29 cellular contexts compared by ENCODE assay signal in the genomic region with DNA sequence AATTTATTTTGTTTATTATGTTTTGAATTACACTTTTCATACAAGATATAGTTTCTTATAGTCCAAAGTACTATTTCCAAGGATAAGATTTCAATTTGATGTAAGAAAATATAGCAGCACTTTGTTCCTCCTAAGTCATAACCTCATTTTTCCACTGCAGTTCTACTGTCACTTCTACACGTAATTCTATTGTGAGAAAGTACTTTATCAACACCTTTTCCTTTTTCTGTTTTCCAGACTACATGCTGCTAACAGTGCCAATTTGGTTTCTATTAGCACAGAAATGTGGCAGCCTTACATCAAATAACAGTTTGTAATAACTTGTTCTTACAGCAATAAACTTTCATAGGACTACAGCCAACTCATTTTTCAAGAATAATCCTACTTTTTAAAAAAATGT.
"Had no signal": no experiment of that assay in that cellular context is flagged by ENCODE, and none has a peak within 500 bp of the region (broad histone marks: within the 10 kb centered on the region; RNA-seq: fewer than 3 reads in every experiment).

No MANE protein-coding gene starts in this region.

- H3K4me3 ChIP-seq: heart right ventricle, left lung, lower lobe of right lung, mucosa of descending colon, right lobe of liver, SK-N-MC, skin epidermis, tibial nerve had no signal

- H3K4me3 Mint-ChIP-seq: activated CD4-positive, alpha-beta memory T cell treated with anti-CD3 and anti-CD28 coated beads, Interleukin-2, amount 10 ng/mL, durations not matched to agents 7 days and 5 days; activated CD4-positive, alpha-beta T cell treated with anti-CD3 and anti-CD28 coated beads, Interleukin-2, amount 10 ng/mL, durations not matched to agents 7 days and 5 days; activated CD8-positive, alpha-beta memory T cell treated with anti-CD3 and anti-CD28 coated beads, Interleukin-2, amount 10 ng/mL, durations not matched to agents 7 days and 5 days; nephron progenitor cell; WTC11 had no signal

- H3K4me1 Mint-ChIP-seq: nephron progenitor cell, WTC11 had no signal

- H3K36me3 Mint-ChIP-seq: WTC11 had no signal

- H3K27ac ChIP-seq: foreskin keratinocyte, heart right ventricle, left lung, lower lobe of right lung, neutrophil, right lobe of liver, SK-N-MC, skin epidermis, tibial nerve had no signal

- H3K36me3 ChIP-seq: heart right ventricle, left lung, lower lobe of right lung, right lobe of liver, tibial nerve had no signal

- H3K9me3 Mint-ChIP-seq: activated CD4-positive, alpha-beta memory T cell treated with anti-CD3 and anti-CD28 coated beads, Interleukin-2, amount 10 ng/mL, durations not matched to agents 7 days and 5 days; activated CD4-positive, alpha-beta T cell treated with anti-CD3 and anti-CD28 coated beads, Interleukin-2, amount 10 ng/mL, durations not matched to agents 7 days and 5 days; nephron progenitor cell; WTC11 had no signal

- H3K27me3 ChIP-seq: foreskin keratinocyte, heart right ventricle, left lung, neutrophil, right lobe of liver, tibial nerve had no signal

- H3K27me3 Mint-ChIP-seq: activated CD4-positive, alpha-beta memory T cell treated with anti-CD3 and anti-CD28 coated beads, Interleukin-2, amount 10 ng/mL, durations not matched to agents 7 days and 5 days; activated CD4-positive, alpha-beta T cell treated with anti-CD3 and anti-CD28 coated beads, Interleukin-2, amount 10 ng/mL, durations not matched to agents 7 days and 5 days; activated CD8-positive, alpha-beta memory T cell treated with anti-CD3 and anti-CD28 coated beads, Interleukin-2, amount 10 ng/mL, durations not matched to agents 7 days and 5 days; naive B cell; progenitor cell of endocrine pancreas had no signal

- H3K27ac Mint-ChIP-seq: activated CD4-positive, alpha-beta memory T cell treated with anti-CD3 and anti-CD28 coated beads, Interleukin-2, amount 10 ng/mL, durations not matched to agents 7 days and 5 days; activated CD4-positive, alpha-beta T cell treated with anti-CD3 and anti-CD28 coated beads, Interleukin-2, amount 10 ng/mL, durations not matched to agents 7 days and 5 days; activated CD8-positive, alpha-beta memory T cell treated with anti-CD3 and anti-CD28 coated beads, Interleukin-2, amount 10 ng/mL, durations not matched to agents 7 days and 5 days; nephron progenitor cell; progenitor cell of endocrine pancreas; WTC11 had no signal

- DNase-seq: activated CD4-positive, alpha-beta memory T cell treated with anti-CD3 and anti-CD28 coated beads, Interleukin-2, amount 10 ng/mL, durations not matched to agents 7 days and 5 days; activated CD4-positive, alpha-beta T cell treated with anti-CD3 and anti-CD28 coated beads for 1 hour; activated CD4-positive, alpha-beta T cell treated with anti-CD3 and anti-CD28 coated beads, Interleukin-2, amount 10 ng/mL, durations not matched to agents 7 days and 5 days; activated CD8-positive, alpha-beta memory T cell treated with anti-CD3 and anti-CD28 coated beads, Interleukin-2, amount 10 ng/mL, durations not matched to agents 7 days and 5 days; activated naive CD4-positive, alpha-beta T cell; activated T-cell treated with anti-CD3 and anti-CD28 coated beads, Interleukin-2, amount 50 U/mL, for 48 hours; amygdala; caudate nucleus; cortex of kidney; foreskin keratinocyte; heart right ventricle; left lung; lower lobe of right lung; mucosa of descending colon; naive B cell; nephron progenitor cell; right lobe of liver; stimulated activated CD4-positive, alpha-beta T cell treated with anti-CD3 and anti-CD28 coated beads, Interleukin-1b, Interleukin-23, amount 100 ng/mL, for 48 hours; stimulated activated CD4-positive, alpha-beta T cell treated with anti-CD3 and anti-CD28 coated beads, Interleukin-4, amount 100 ng/mL, for 4 hours; stimulated activated CD8-positive, alpha-beta memory T cell treated with anti-CD3 and anti-CD28 coated beads, Interleukin-4, amount 100 ng/mL, for 48 hours; stimulated activated naive CD4-positive, alpha-beta T cell; T-helper 9 cell had no signal

- ATAC-seq: activated CD8-positive, alpha-beta memory T cell treated with anti-CD3 and anti-CD28 coated beads, Interleukin-2, amount 10 ng/mL, durations not matched to agents 7 days and 5 days; esophagus mucosa; foreskin keratinocyte; heart right ventricle; left lung; lower lobe of right lung; mucosa of descending colon; WTC11 had no signal

- H3K9me3 ChIP-seq: heart right ventricle, left lung, lower lobe of right lung, mucosa of descending colon, neutrophil, right lobe of liver, tibial nerve had no signal
